8 cellular contexts compared by ENCODE assay signal in genomic region chr14:106592115-106592852, GRCh38.
A peak's percentile ranks its signal among the peaks of the same experiment; 100 is the strongest.
DNase-seq lines count a peak whose midpoint lies in the region; ATAC-seq, FAIRE-seq and TF ChIP-seq lines count a peak whose summit lies in the region.
"Not testable (repeated sequence)": the region's sequence is repeated elsewhere in the genome, so short reads cannot be mapped to it uniquely, and the experiment has no call there.

No MANE protein-coding gene starts in this region.

- not testable (repeated sequence) for H3K27ac ChIP-seq in C4-2B

- TF ChIP-seq CTCF in C4-2B (conservative IDR thresholded peaks at IDR 0.05), result peak; percentile 85

- not testable (repeated sequence) for H3K4me1 Mint-ChIP-seq in activated T-cell treated with anti-CD3 and anti-CD28 coated beads, Interleukin-2, amount 50 U/mL, for 24 hours (ENCODE audit: low read depth)
- H3K4me1 Mint-ChIP-seq in activated naive CD8-positive, alpha-beta T cell treated with anti-CD3 and anti-CD28 coated beads, Interleukin-2, amount 50 U/mL, for 24 hours, result peaks cover 14% of the 10 kb centered on the region

- ATAC-seq in activated naive CD8-positive, alpha-beta T cell treated with anti-CD3 and anti-CD28 coated beads, Interleukin-2, amount 50 U/mL, for 24 hours, result not testable (repeated sequence)

- H3K4me3 Mint-ChIP-seq in activated T-cell treated with anti-CD3 and anti-CD28 coated beads, Interleukin-2, amount 50 U/mL, for 24 hours, result peak overlapping the region; percentile 27
- H3K4me3 Mint-ChIP-seq in activated naive CD8-positive, alpha-beta T cell treated with anti-CD3 and anti-CD28 coated beads, Interleukin-2, amount 50 U/mL, for 24 hours, result peak overlapping the region; percentile 59

- TF ChIP-seq POLR2A in GM12892 (IDR thresholded peaks at IDR 0.05; ENCODE audit: low read depth, low read length), result not testable (repeated sequence)

- not testable (repeated sequence) for H3K9me3 Mint-ChIP-seq in activated T-cell treated with anti-CD3 and anti-CD28 coated beads, Interleukin-2, amount 50 U/mL, for 24 hours; activated naive CD8-positive, alpha-beta T cell treated with anti-CD3 and anti-CD28 coated beads, Interleukin-2, amount 50 U/mL, for 24 hours

- H3K27ac Mint-ChIP-seq in activated T-cell treated with anti-CD3 and anti-CD28 coated beads, Interleukin-2, amount 50 U/mL, for 24 hours; activated naive CD8-positive, alpha-beta T cell treated with anti-CD3 and anti-CD28 coated beads, Interleukin-2, amount 50 U/mL, for 24 hours: not testable (repeated sequence)

- DNase-seq in GM12892 (ENCODE audit: insufficient read length), result not testable (repeated sequence)
- peak; percentile 0 for DNase-seq in OCI-M1 (lab: John Stamatoyannopoulos, UW)
- DNase-seq in activated CD4-positive, alpha-beta T cell treated with anti-CD3 and anti-CD28 coated beads for 48 hours, result peak; percentile 94
- peak; percentile 79 for DNase-seq in activated T-cell treated with anti-CD3 and anti-CD28 coated beads, Interleukin-2, amount 50 U/mL, for 24 hours
- DNase-seq in activated naive CD8-positive, alpha-beta T cell treated with anti-CD3 and anti-CD28 coated beads, Interleukin-2, amount 50 U/mL, for 24 hours, result peak; percentile 92
- peak; percentile 89 to 94 for DNase-seq in stimulated activated CD4-positive, alpha-beta T cell treated with anti-CD3 and anti-CD28 coated beads, Interleukin-2, amount 100 ng/mL, for 24 hours
- peak; percentile 23 to 27 for DNase-seq in stimulated activated CD8-positive, alpha-beta memory T cell treated with anti-CD3 and anti-CD28 coated beads, Interleukin-7, amount 100 ng/mL, for 4 hours (ENCODE audit: low read depth in 2 of 2)

- H3K36me3 Mint-ChIP-seq in activated T-cell treated with anti-CD3 and anti-CD28 coated beads, Interleukin-2, amount 50 U/mL, for 24 hours (ENCODE audit: low read depth); activated naive CD8-positive, alpha-beta T cell treated with anti-CD3 and anti-CD28 coated beads, Interleukin-2, amount 50 U/mL, for 24 hours (ENCODE audit: low read depth): not testable (repeated sequence)

- FAIRE-seq in GM12892 (lab: Jason Lieb, UNC), result peak; percentile 76

- not testable (repeated sequence) for H3K27me3 Mint-ChIP-seq in activated T-cell treated with anti-CD3 and anti-CD28 coated beads, Interleukin-2, amount 50 U/mL, for 24 hours
- H3K27me3 Mint-ChIP-seq in activated naive CD8-positive, alpha-beta T cell treated with anti-CD3 and anti-CD28 coated beads, Interleukin-2, amount 50 U/mL, for 24 hours, result peaks cover 25% of the 10 kb centered on the region
